ENCODE assay signal across 14 cellular contexts in the genomic region with DNA sequence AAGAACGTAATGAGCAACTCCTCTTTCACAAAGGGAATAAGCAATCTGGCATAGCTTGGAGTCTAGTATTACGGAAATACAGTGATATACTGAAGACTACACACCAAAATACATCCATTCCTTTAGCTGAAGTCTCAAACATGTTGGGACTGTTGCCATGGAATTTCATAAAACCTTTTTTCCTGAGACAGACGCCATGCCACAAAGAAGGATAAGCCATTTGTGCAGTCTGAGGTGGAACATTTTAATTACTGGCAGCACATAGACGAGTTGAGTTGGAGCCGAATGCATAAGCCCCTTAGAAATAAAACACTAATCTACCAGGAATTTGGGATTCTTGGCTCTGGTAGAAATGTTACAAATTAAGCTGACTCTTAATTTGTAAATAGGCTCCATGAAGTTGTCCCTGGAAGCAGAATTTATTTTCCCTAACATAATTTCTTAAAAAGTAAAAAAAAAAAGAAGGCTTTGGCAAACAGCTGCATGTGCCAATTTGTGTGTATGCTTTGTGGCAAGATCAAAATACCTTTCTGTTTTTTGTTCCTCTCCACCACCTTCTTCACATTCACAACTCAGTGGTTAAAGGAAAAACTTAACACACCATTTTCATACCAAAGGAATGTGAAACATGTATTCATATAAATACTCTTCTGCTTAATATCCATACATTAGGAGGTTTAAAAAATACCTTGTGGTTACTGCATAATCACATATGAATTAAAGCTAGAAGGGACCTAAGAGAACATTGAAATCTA. TPM values are rescaled to one million over a fixed set of nuclear protein-coding genes. Genes with fewer than 3 reads are reported as not detected.
DNase-seq lines count a peak whose midpoint lies in the region; ATAC-seq, FAIRE-seq and TF ChIP-seq lines count a peak whose summit lies in the region.
"Had no signal": no experiment of that assay in that cellular context is flagged by ENCODE, and none has a peak within 500 bp of the region (broad histone marks: within the 10 kb centered on the region; RNA-seq: fewer than 3 reads in every experiment).

No MANE protein-coding gene starts in this region.

- H3K36me3 Mint-ChIP-seq in activated CD8-positive, alpha-beta T cell treated with anti-CD3 and anti-CD28 coated beads for 36 hours (ENCODE audit: low read depth), result peaks cover 78% of the 10 kb centered on the region
- peaks cover 58% of the 10 kb centered on the region for H3K36me3 Mint-ChIP-seq in activated CD8-positive, alpha-beta T cell treated with anti-CD3 and anti-CD28 coated beads, Interleukin-2, amount 10 ng/mL, durations not matched to agents 7 days and 5 days (ENCODE audit: low read depth)
- H3K36me3 Mint-ChIP-seq in nephron (ENCODE audit: low read depth), result no peaks in the 10 kb centered on the region

- no peak overlapping the region for H2BK15ac ChIP-seq in H1 (ENCODE audit: low read length)

- H2BK5ac ChIP-seq in H1 (ENCODE audit: low read depth, low read length), result no peak overlapping the region

- no peak overlapping the region for H3K4me2 ChIP-seq in H1 (ENCODE audit: insufficient read depth in 1 of 2, low read depth in 2 of 2, low read length in 2 of 2)

- H3K27ac ChIP-seq in RWPE2 (ENCODE audit: poor library complexity, severe bottlenecking) (no peak overlapping the region), H1 (ENCODE audit: low read depth, low read length) (no peak overlapping the region), psoas muscle (no peak overlapping the region)
- H3K27ac ChIP-seq: left ventricle myocardium inferior, thyroid gland had no signal

- no peak overlapping the region for H2BK120ac ChIP-seq in H1 (replicated peaks; ENCODE audit: low read depth, low read length)

- H4K91ac ChIP-seq in H1 (replicated peaks; ENCODE audit: insufficient read length, low read length), result no peak overlapping the region

- no peak overlapping the region for H3K4me3 Mint-ChIP-seq in activated CD8-positive, alpha-beta T cell treated with anti-CD3 and anti-CD28 coated beads for 36 hours
- H3K4me3 Mint-ChIP-seq in activated CD8-positive, alpha-beta T cell treated with anti-CD3 and anti-CD28 coated beads, Interleukin-2, amount 10 ng/mL, durations not matched to agents 7 days and 5 days, result no peak overlapping the region
- no peak overlapping the region for H3K4me3 Mint-ChIP-seq in nephron
- H3K4me3 Mint-ChIP-seq: central memory CD8-positive, alpha-beta T cell had no signal

- intact Hi-C loops in activated CD8-positive, alpha-beta T cell treated with anti-CD3 and anti-CD28 coated beads for 36 hours (cut with micrococcal nuclease), result no loop called here
- intact Hi-C loops in psoas muscle (cut with DNase I), result no loop called here

- no peak overlapping the region for H3K4ac ChIP-seq in H1 (replicated peaks; ENCODE audit: insufficient read length, low read depth, low read length)

- H3K79me1 ChIP-seq in H1 (ENCODE audit: low read depth, low read length), result no peaks in the 10 kb centered on the region; the same call in 1 of the 2 replicates

- H3K36me3 ChIP-seq in RWPE2 (ENCODE audit: low read depth), result no peaks in the 10 kb centered on the region
- no peaks in the 10 kb centered on the region for H3K36me3 ChIP-seq in H1 (ENCODE audit: control insufficient read depth in 2 of 4, insufficient read depth in 4 of 4, low read length in 3 of 4)
- H3K36me3 ChIP-seq in psoas muscle (ENCODE audit: insufficient read depth in 1 of 2, low read depth in 1 of 2), result no peaks in the 10 kb centered on the region
- H3K36me3 ChIP-seq: left ventricle myocardium inferior, thyroid gland had no signal

- no peaks in the 10 kb centered on the region for H3K23me2 ChIP-seq in H1 (ENCODE audit: low read depth, low read length)

- no peak for ATAC-seq in activated CD8-positive, alpha-beta T cell treated with anti-CD3 and anti-CD28 coated beads for 36 hours
- no peak for ATAC-seq in activated CD8-positive, alpha-beta T cell treated with anti-CD3 and anti-CD28 coated beads, Interleukin-2, amount 10 ng/mL, durations not matched to agents 7 days and 5 days
- ATAC-seq in RWPE2 (ENCODE audit: low read depth) (0 out of 3 replicates have a peak, but pooled peaks have one; percentile 29), psoas muscle (no peak), GM21367 (IDR thresholded peaks at IDR 0.05; ENCODE audit: unreplicated experiment) (no peak)

- no peak overlapping the region for H3K9ac ChIP-seq in H1 (replicated peaks in 1 of 4; ENCODE audit: extremely low read depth in 1 of 4, low read depth in 3 of 4, low read length in 3 of 4)

- H4K20me1 ChIP-seq in H1 (replicated peaks in 1 of 2; ENCODE audit: control insufficient read depth in 1 of 2, insufficient read depth in 2 of 2, low read length in 2 of 2), result no peaks in the 10 kb centered on the region

- 0 out of 2 replicates have a peak overlapping the region, but pooled peaks have one; percentile 23 for H2AFZ ChIP-seq in H1 (ENCODE audit: low read length)

- no peak overlapping the region for H4K8ac ChIP-seq in H1 (ENCODE audit: extremely low read depth, insufficient read depth, low read length)

- H3K56ac ChIP-seq in H1 (replicated peaks; ENCODE audit: insufficient read length, low read depth, low read length), result no peak overlapping the region

- CTCF ChIA-PET in activated CD8-positive, alpha-beta T cell treated with anti-CD3 and anti-CD28 coated beads for 36 hours (lab: Charles Lee), result interaction anchor here (1.2 kb wide), 1 partner anchor 128 kb away, joined by 4 read pairs; no protein-coding TSS in a partner anchor
- CTCF ChIA-PET in activated CD8-positive, alpha-beta T cell treated with anti-CD3 and anti-CD28 coated beads, Interleukin-2, amount 10 ng/mL, durations not matched to agents 7 days and 5 days (lab: Charles Lee), result no interaction called here
- CTCF ChIA-PET in H1 (lab: Charles Lee; ENCODE audit: partially characterized antibody), result interaction anchor here (0.6 to 2.2 kb wide), 5 partner anchors 8 to 152 kb away, joined by 3 to 8 read pairs (median 3); no protein-coding TSS in a partner anchor

- no peak for TF ChIP-seq POLR2A in H1 (IDR thresholded peaks at IDR 0.05; ENCODE audit: control extremely low read depth in 1 of 2, low read depth in 2 of 2, low read length in 2 of 2)

- no peak overlapping the region for H3K14ac ChIP-seq in H1 (ENCODE audit: insufficient read length)

- no peak for DNase-seq in activated CD8-positive, alpha-beta T cell treated with anti-CD3 and anti-CD28 coated beads for 36 hours
- DNase-seq in activated CD8-positive, alpha-beta T cell treated with anti-CD3 and anti-CD28 coated beads, Interleukin-2, amount 10 ng/mL, durations not matched to agents 7 days and 5 days, result no peak
- no peak for DNase-seq in RWPE2 (ENCODE audit: low spot score)
- no peak for DNase-seq in H1 (ENCODE audit: low read depth in 1 of 2, low spot score in 2 of 2)
- DNase-seq in psoas muscle, result no peak
- DNase-seq in iPS-NIHi7 (ENCODE audit: extremely low spot score), result no peak
- DNase-seq: activated CD4-positive, CD25-positive, alpha-beta regulatory T cell treated with anti-CD3 and anti-CD28 coated beads, Interleukin-2, amount 50 U/mL, for 72 hours; left ventricle myocardium inferior; small intestine; thyroid gland had no signal

- no peak for FAIRE-seq in H1 (lab: Jason Lieb, UNC)
- FAIRE-seq: A204.1, small intestine had no signal

- H3K4me1 Mint-ChIP-seq in activated CD8-positive, alpha-beta T cell treated with anti-CD3 and anti-CD28 coated beads for 36 hours (ENCODE audit: low read depth), result peaks cover 82% of the 10 kb centered on the region
- peaks cover 63% of the 10 kb centered on the region for H3K4me1 Mint-ChIP-seq in activated CD8-positive, alpha-beta T cell treated with anti-CD3 and anti-CD28 coated beads, Interleukin-2, amount 10 ng/mL, durations not matched to agents 7 days and 5 days (ENCODE audit: low read depth)
- peaks cover 9% of the 10 kb centered on the region for H3K4me1 Mint-ChIP-seq in nephron

- H3K18ac ChIP-seq in H1 (ENCODE audit: extremely low read depth, low read length), result no peak overlapping the region

- H2BK12ac ChIP-seq in H1 (ENCODE audit: low read depth, low read length), result no peak overlapping the region

- TF ChIP-seq RAD21 in H1 (IDR thresholded peaks at IDR 0.05 in 1 of 2, conservative IDR thresholded peaks at IDR 0.05 in 1 of 2; ENCODE audit: low read depth in 2 of 2, low read length in 2 of 2), result no peak

- no peak overlapping the region for H3K23ac ChIP-seq in H1 (ENCODE audit: insufficient read length)

- H3K27me3 ChIP-seq in RWPE2 (ENCODE audit: insufficient read depth, poor library complexity, severe bottlenecking), result peaks cover 9% of the 10 kb centered on the region
- no peaks in the 10 kb centered on the region for H3K27me3 ChIP-seq in H1 (replicated peaks in 1 of 4; ENCODE audit: control insufficient read depth in 3 of 4, extremely low read depth in 1 of 4, insufficient read depth in 3 of 4, low read length in 3 of 4)
- peaks cover 0 to 10% (median 2%) of the 10 kb centered on the region in 3 donors for H3K27me3 ChIP-seq in psoas muscle (ENCODE audit: insufficient read depth in 3 of 3, low read length in 2 of 3)
- H3K27me3 ChIP-seq: thyroid gland had no signal

- no peaks in the 10 kb centered on the region for H3K79me2 ChIP-seq in H1 (ENCODE audit: control insufficient read depth in 1 of 2, insufficient read depth in 2 of 2, low read length in 2 of 2)

- no peak for TF ChIP-seq EP300 in H1 (IDR thresholded peaks at IDR 0.05; ENCODE audit: borderline replicate concordance in 1 of 2, low read depth in 2 of 2, low read length in 2 of 2)

- no peak for TF ChIP-seq CTCF in activated CD8-positive, alpha-beta T cell treated with anti-CD3 and anti-CD28 coated beads for 36 hours (IDR thresholded peaks at IDR 0.05)
- TF ChIP-seq CTCF in RWPE2 (IDR thresholded peaks at IDR 0.05; ENCODE audit: poor library complexity, severe bottlenecking), result no peak
- no peak for TF ChIP-seq CTCF in H1 (IDR thresholded peaks at IDR 0.05; ENCODE audit: control extremely low read depth in 1 of 3, insufficient read depth in 1 of 3, low read depth in 1 of 3, low read length in 3 of 3)
- no peak for TF ChIP-seq CTCF in nephron (IDR thresholded peaks at IDR 0.05; ENCODE audit: unreplicated experiment in 3 of 3)
- no peak for TF ChIP-seq CTCF in psoas muscle (IDR thresholded peaks at IDR 0.05)

- no peak overlapping the region for H2AK5ac ChIP-seq in H1 (ENCODE audit: low read depth, low read length)

- H3K27me3 Mint-ChIP-seq in activated CD8-positive, alpha-beta T cell treated with anti-CD3 and anti-CD28 coated beads for 36 hours, result no peaks in the 10 kb centered on the region
- no peaks in the 10 kb centered on the region for H3K27me3 Mint-ChIP-seq in activated CD8-positive, alpha-beta T cell treated with anti-CD3 and anti-CD28 coated beads, Interleukin-2, amount 10 ng/mL, durations not matched to agents 7 days and 5 days (ENCODE audit: low read depth)
- H3K27me3 Mint-ChIP-seq in nephron (ENCODE audit: low read depth), result peaks cover 21% of the 10 kb centered on the region
- H3K27me3 Mint-ChIP-seq: central memory CD8-positive, alpha-beta T cell had no signal

- H3K4me3 ChIP-seq in RWPE2 (ENCODE audit: severe bottlenecking) (no peak overlapping the region), H1 (ENCODE audit: extremely low read depth in 1 of 4, insufficient read depth in 2 of 4, low read depth in 3 of 4, low read length in 4 of 4) (no peak overlapping the region), psoas muscle (no peak overlapping the region)
- H3K4me3 ChIP-seq: left ventricle myocardium inferior, thyroid gland had no signal

- peak overlapping the region; percentile 76 for H3K27ac Mint-ChIP-seq in activated CD8-positive, alpha-beta T cell treated with anti-CD3 and anti-CD28 coated beads for 36 hours
- no peak overlapping the region for H3K27ac Mint-ChIP-seq in activated CD8-positive, alpha-beta T cell treated with anti-CD3 and anti-CD28 coated beads, Interleukin-2, amount 10 ng/mL, durations not matched to agents 7 days and 5 days
- peak overlapping the region in 2 of 3 experiments; percentile 18 to 60 for H3K27ac Mint-ChIP-seq in nephron

- H3K9me3 ChIP-seq in RWPE2 (ENCODE audit: severe bottlenecking), result no peaks in the 10 kb centered on the region
- no peaks in the 10 kb centered on the region for H3K9me3 ChIP-seq in H1 (ENCODE audit: insufficient read depth in 2 of 2, low read depth in 1 of 2, low read length in 1 of 2)
- H3K9me3 ChIP-seq in psoas muscle, result no peaks in the 10 kb centered on the region
- H3K9me3 ChIP-seq: left ventricle myocardium inferior, thyroid gland had no signal

- H4K5ac ChIP-seq in H1 (ENCODE audit: insufficient read length, low read depth, low read length), result no peak overlapping the region

- H3K4me1 ChIP-seq in RWPE2 (ENCODE audit: insufficient read depth, poor library complexity, severe bottlenecking), result no peaks in the 10 kb centered on the region
- no peaks in the 10 kb centered on the region for H3K4me1 ChIP-seq in H1 (replicated peaks in 1 of 4; ENCODE audit: control insufficient read depth in 3 of 4, insufficient read depth in 4 of 4, low read length in 3 of 4)
- H3K4me1 ChIP-seq in psoas muscle, result no peaks in the 10 kb centered on the region
- H3K4me1 ChIP-seq: left ventricle myocardium inferior, thyroid gland had no signal

- no peaks in the 10 kb centered on the region for H3K9me3 Mint-ChIP-seq in activated CD8-positive, alpha-beta T cell treated with anti-CD3 and anti-CD28 coated beads for 36 hours
- no peaks in the 10 kb centered on the region for H3K9me3 Mint-ChIP-seq in activated CD8-positive, alpha-beta T cell treated with anti-CD3 and anti-CD28 coated beads, Interleukin-2, amount 10 ng/mL, durations not matched to agents 7 days and 5 days (ENCODE audit: insufficient read depth)
- no peaks in the 10 kb centered on the region for H3K9me3 Mint-ChIP-seq in nephron
- H3K9me3 Mint-ChIP-seq: central memory CD8-positive, alpha-beta T cell had no signal

- H2BK20ac ChIP-seq in H1 (ENCODE audit: low read length), result no peak overlapping the region

- WGBS in H1 (ENCODE audit: extremely low coverage in 1 of 2, insufficient coverage in 1 of 2, insufficient read length in 1 of 2, insufficient replicate concordance in 2 of 2, low coverage in 1 of 2, low lambda C conversion rate in 2 of 2, missing lambda C conversion rate in 1 of 2), 2 experiments, result 89% methylated on average over 5 of the region's 5 CpGs; no CpG with 5 or more reads in 1 of the 2 experiments
- 37 to 49% (median 47%) methylated on average over 5 of the region's 5 CpGs for WGBS in psoas muscle, 3 donors

- POLR2A ChIA-PET in activated CD8-positive, alpha-beta T cell treated with anti-CD3 and anti-CD28 coated beads for 36 hours (lab: Charles Lee), result interaction anchor here (0.6 to 1.3 kb wide), 6 partner anchors 9 to 192 kb away, joined by 3 to 4 read pairs (median 3); no protein-coding TSS in a partner anchor
- POLR2A ChIA-PET in activated CD8-positive, alpha-beta T cell treated with anti-CD3 and anti-CD28 coated beads, Interleukin-2, amount 10 ng/mL, durations not matched to agents 7 days and 5 days (lab: Charles Lee), result interaction anchor here (0.6 kb wide), 1 partner anchor 1265 kb away, joined by 5 read pairs; no protein-coding TSS in a partner anchor
- POLR2A ChIA-PET in H1 (lab: Charles Lee; ENCODE audit: partially characterized antibody), result no interaction called here

RNA-seq across cellular contexts. Expression of a gene that starts 25.5 kb away (rescaled TPM):
- 1 to 10 TPM in 1 of 2 experiments, not detected in 1; 1.2 TPM for total RNA-seq in activated CD8-positive, alpha-beta T cell treated with anti-CD3 and anti-CD28 coated beads for 36 hours
- total RNA-seq in activated CD8-positive, alpha-beta T cell treated with anti-CD3 and anti-CD28 coated beads, Interleukin-2, amount 10 ng/mL, durations not matched to agents 7 days and 5 days, result under 1 TPM in 1 of 2 experiments, not detected in 1; 0.37 TPM
- total RNA-seq in H1 (2021; fragmentation: NEBNext Ultra II Directional; extraction: Animal tissue kit (Norgen Biotek cat#: 25700)), result 30.9 and 32.2 TPM in 2 replicates
- 41.5 and 61.7 TPM in 2 replicates for polyA plus RNA-seq in H1 (2011; rRNA removed)
- 33.0 TPM for polyA plus RNA-seq in H1 (2011; cell fraction: cytosol; rRNA removed)
- 110 TPM for polyA plus RNA-seq in H1 (2011; cell fraction: nucleus; rRNA removed)
- polyA plus RNA-seq in H1 (2012, experiment 1 of 2), result 31.1 to 38.6 TPM (median 35.7 TPM) in 4 replicates
- 33.5 TPM for polyA plus RNA-seq in H1 (2012, experiment 2 of 2)
- polyA plus RNA-seq in H1 (2013, experiment 1 of 2), result 26.5 TPM
- polyA plus RNA-seq in H1 (2013, experiment 2 of 2), result 24.6 TPM
- 25.6 and 31.4 TPM in 2 replicates for polyA minus RNA-seq in H1 (2011; rRNA and poly(A)+ RNA removed)
- polyA minus RNA-seq in H1 (2011; cell fraction: cytosol; rRNA and poly(A)+ RNA removed), result 25.5 TPM
- polyA minus RNA-seq in H1 (2011; cell fraction: nucleus; rRNA and poly(A)+ RNA removed), result 36.4 TPM
- total RNA-seq in psoas muscle, result not detected
- polyA plus RNA-seq in psoas muscle, result under 1 TPM in 2 of 3 donors, not detected in 1; 0.06 to 0.69 TPM

RNA-seq across cellular contexts. Expression of a gene that starts 32.9 kb away (rescaled TPM):
- total RNA-seq in activated CD8-positive, alpha-beta T cell treated with anti-CD3 and anti-CD28 coated beads for 36 hours, result 10 to 100 TPM; 32.5 to 34.0 TPM
- total RNA-seq in activated CD8-positive, alpha-beta T cell treated with anti-CD3 and anti-CD28 coated beads, Interleukin-2, amount 10 ng/mL, durations not matched to agents 7 days and 5 days, result 10 to 100 TPM; 44.0 to 44.6 TPM
- total RNA-seq in H1 (2021; fragmentation: NEBNext Ultra II Directional; extraction: Animal tissue kit (Norgen Biotek cat#: 25700)), result 29.6 and 30.0 TPM in 2 replicates
- polyA plus RNA-seq in H1 (2011; rRNA removed), result 54.9 and 57.9 TPM in 2 replicates
- polyA plus RNA-seq in H1 (2011; cell fraction: cytosol; rRNA removed), result 54.6 TPM
- polyA plus RNA-seq in H1 (2011; cell fraction: nucleus; rRNA removed), result 42.7 TPM
- 37.9 to 58.0 TPM (median 50.9 TPM) in 4 replicates for polyA plus RNA-seq in H1 (2012, experiment 1 of 2)
- polyA plus RNA-seq in H1 (2012, experiment 2 of 2), result 59.0 TPM
- 49.1 TPM for polyA plus RNA-seq in H1 (2013, experiment 1 of 2)
- 49.1 TPM for polyA plus RNA-seq in H1 (2013, experiment 2 of 2)
- polyA minus RNA-seq in H1 (2011; rRNA and poly(A)+ RNA removed), result 20.0 and 21.9 TPM in 2 replicates
- polyA minus RNA-seq in H1 (2011; cell fraction: cytosol; rRNA and poly(A)+ RNA removed), result 19.7 TPM
- 24.2 TPM for polyA minus RNA-seq in H1 (2011; cell fraction: nucleus; rRNA and poly(A)+ RNA removed)
- 10 to 100 TPM; 28.2 to 44.3 (median 36.2) TPM for total RNA-seq in psoas muscle
- polyA plus RNA-seq in psoas muscle, result 10 to 100 TPM; 42.6 to 83.9 (median 63.5) TPM

Comparison
In these comparisons a context has a peak if more than half of its experiments do, and no peak if none do; other contexts are left out.
1. RNA of a gene that starts 25.5 kb away (total RNA-seq): 30.9 to 32.2 TPM in H1; 1.2 TPM in activated CD8-positive, alpha-beta T cell treated with anti-CD3 and anti-CD28 coated beads for 36 hours, 0.37 TPM in activated CD8-positive, alpha-beta T cell treated with anti-CD3 and anti-CD28 coated beads, Interleukin-2, amount 10 ng/mL, durations not matched to agents 7 days and 5 days and not detected in psoas muscle; every median in the first group is over 10 times any median in the second.